1 cellular context compared by ENCODE assay signal in the genomic region with DNA sequence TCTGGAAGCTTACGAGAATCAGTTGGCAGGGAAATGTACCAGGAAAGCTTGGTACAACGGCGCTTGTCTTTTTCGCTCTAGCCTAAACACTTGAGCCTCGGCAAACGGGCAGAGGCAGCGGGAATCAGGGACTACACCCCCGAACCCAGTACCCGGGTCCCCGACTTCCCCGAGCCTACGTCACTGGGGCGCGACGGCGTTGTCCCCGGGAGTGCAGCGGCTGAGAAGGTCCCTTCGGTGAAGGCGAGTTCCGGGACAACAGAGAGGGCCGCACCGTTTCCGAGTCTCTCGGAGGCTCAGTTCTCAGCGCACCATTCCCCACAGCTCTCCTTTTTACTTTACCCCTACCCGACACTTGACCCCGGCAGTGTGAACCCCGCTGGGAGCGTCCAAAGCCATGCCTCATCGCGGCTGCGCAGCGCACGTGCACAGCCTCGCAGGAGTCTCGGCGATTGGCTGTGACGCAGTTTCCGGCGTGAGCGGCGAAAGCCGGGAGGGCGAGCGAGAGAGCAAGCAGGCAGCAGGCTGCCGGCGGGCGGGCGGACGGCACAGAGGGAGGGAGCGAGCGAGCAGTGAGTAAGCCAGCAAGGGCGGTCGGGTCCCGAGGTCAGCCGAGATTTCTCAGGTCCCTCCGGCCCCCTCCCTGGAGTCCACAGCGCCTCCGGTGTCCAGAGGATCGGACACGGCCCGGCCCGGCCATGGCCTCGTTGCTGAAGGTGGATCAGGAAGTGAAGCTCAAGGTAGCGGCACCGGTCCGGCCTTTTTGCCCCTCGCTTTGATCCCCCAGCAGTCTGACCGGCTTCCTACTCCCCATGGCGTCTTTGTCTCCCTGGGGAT.
TF ChIP-seq lines count a peak whose summit lies in the region.

A gene with protein sequence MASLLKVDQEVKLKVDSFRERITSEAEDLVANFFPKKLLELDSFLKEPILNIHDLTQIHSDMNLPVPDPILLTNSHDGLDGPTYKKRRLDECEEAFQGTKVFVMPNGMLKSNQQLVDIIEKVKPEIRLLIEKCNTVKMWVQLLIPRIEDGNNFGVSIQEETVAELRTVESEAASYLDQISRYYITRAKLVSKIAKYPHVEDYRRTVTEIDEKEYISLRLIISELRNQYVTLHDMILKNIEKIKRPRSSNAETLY (plus strand): TSS at position 464 of the 837 bp plus-strand sequence. CDS start 235 bp downstream, at position 699.

TF ChIP-seq in GM12878, 131 proteins besides CTCF, POLR2A, EP300 and RAD21 (continued from another document):
- TF ChIP-seq, protein P1, sequence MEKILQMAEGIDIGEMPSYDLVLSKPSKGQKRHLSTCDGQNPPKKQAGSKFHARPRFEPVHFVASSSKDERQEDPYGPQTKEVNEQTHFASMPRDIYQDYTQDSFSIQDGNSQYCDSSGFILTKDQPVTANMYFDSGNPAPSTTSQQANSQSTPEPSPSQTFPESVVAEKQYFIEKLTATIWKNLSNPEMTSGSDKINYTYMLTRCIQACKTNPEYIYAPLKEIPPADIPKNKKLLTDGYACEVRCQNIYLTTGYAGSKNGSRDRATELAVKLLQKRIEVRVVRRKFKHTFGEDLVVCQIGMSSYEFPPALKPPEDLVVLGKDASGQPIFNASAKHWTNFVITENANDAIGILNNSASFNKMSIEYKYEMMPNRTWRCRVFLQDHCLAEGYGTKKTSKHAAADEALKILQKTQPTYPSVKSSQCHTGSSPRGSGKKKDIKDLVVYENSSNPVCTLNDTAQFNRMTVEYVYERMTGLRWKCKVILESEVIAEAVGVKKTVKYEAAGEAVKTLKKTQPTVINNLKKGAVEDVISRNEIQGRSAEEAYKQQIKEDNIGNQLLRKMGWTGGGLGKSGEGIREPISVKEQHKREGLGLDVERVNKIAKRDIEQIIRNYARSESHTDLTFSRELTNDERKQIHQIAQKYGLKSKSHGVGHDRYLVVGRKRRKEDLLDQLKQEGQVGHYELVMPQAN (conservative IDR thresholded peaks at IDR 0.05), result peak; percentile 98
- no peak for TF ChIP-seq ZBED1 (IDR thresholded peaks at IDR 0.05; ENCODE audit: borderline replicate concordance)
- TF ChIP-seq TCF3 (IDR thresholded peaks at IDR 0.05; ENCODE audit: borderline replicate concordance, insufficient read depth, low read depth, low read length), result 0 out of 2 replicates have a peak, but pooled peaks have one; percentile 16
- TF ChIP-seq NFIC (IDR thresholded peaks at IDR 0.05; ENCODE audit: low read depth, low read length), result no peak
- peak; percentile 75; the same call in 1 of the 2 replicates for TF ChIP-seq TAF1 (IDR thresholded peaks at IDR 0.05; ENCODE audit: borderline replicate concordance, low read depth, low read length)
- TF ChIP-seq, protein P2, sequence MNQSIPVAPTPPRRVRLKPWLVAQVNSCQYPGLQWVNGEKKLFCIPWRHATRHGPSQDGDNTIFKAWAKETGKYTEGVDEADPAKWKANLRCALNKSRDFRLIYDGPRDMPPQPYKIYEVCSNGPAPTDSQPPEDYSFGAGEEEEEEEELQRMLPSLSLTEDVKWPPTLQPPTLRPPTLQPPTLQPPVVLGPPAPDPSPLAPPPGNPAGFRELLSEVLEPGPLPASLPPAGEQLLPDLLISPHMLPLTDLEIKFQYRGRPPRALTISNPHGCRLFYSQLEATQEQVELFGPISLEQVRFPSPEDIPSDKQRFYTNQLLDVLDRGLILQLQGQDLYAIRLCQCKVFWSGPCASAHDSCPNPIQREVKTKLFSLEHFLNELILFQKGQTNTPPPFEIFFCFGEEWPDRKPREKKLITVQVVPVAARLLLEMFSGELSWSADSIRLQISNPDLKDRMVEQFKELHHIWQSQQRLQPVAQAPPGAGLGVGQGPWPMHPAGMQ (IDR thresholded peaks at IDR 0.05; ENCODE audit: borderline replicate concordance), result no peak
- TF ChIP-seq, protein P3, sequence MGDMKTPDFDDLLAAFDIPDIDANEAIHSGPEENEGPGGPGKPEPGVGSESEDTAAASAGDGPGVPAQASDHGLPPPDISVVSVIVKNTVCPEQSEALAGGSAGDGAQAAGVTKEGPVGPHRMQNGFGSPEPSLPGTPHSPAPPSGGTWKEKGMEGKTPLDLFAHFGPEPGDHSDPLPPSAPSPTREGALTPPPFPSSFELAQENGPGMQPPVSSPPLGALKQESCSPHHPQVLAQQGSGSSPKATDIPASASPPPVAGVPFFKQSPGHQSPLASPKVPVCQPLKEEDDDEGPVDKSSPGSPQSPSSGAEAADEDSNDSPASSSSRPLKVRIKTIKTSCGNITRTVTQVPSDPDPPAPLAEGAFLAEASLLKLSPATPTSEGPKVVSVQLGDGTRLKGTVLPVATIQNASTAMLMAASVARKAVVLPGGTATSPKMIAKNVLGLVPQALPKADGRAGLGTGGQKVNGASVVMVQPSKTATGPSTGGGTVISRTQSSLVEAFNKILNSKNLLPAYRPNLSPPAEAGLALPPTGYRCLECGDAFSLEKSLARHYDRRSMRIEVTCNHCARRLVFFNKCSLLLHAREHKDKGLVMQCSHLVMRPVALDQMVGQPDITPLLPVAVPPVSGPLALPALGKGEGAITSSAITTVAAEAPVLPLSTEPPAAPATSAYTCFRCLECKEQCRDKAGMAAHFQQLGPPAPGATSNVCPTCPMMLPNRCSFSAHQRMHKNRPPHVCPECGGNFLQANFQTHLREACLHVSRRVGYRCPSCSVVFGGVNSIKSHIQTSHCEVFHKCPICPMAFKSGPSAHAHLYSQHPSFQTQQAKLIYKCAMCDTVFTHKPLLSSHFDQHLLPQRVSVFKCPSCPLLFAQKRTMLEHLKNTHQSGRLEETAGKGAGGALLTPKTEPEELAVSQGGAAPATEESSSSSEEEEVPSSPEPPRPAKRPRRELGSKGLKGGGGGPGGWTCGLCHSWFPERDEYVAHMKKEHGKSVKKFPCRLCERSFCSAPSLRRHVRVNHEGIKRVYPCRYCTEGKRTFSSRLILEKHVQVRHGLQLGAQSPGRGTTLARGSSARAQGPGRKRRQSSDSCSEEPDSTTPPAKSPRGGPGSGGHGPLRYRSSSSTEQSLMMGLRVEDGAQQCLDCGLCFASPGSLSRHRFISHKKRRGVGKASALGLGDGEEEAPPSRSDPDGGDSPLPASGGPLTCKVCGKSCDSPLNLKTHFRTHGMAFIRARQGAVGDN (IDR thresholded peaks at IDR 0.05), result peak; percentile 77; the same call in 1 of the 2 replicates
- TF ChIP-seq, protein P4, sequence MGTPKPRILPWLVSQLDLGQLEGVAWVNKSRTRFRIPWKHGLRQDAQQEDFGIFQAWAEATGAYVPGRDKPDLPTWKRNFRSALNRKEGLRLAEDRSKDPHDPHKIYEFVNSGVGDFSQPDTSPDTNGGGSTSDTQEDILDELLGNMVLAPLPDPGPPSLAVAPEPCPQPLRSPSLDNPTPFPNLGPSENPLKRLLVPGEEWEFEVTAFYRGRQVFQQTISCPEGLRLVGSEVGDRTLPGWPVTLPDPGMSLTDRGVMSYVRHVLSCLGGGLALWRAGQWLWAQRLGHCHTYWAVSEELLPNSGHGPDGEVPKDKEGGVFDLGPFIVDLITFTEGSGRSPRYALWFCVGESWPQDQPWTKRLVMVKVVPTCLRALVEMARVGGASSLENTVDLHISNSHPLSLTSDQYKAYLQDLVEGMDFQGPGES (IDR thresholded peaks at IDR 0.05), result peak; percentile 17; the same call in 1 of the 2 replicates
- TF ChIP-seq, protein P5, sequence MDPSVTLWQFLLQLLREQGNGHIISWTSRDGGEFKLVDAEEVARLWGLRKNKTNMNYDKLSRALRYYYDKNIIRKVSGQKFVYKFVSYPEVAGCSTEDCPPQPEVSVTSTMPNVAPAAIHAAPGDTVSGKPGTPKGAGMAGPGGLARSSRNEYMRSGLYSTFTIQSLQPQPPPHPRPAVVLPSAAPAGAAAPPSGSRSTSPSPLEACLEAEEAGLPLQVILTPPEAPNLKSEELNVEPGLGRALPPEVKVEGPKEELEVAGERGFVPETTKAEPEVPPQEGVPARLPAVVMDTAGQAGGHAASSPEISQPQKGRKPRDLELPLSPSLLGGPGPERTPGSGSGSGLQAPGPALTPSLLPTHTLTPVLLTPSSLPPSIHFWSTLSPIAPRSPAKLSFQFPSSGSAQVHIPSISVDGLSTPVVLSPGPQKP (IDR thresholded peaks at IDR 0.05; ENCODE audit: low read depth, low read length), result 0 out of 2 replicates have a peak, but pooled peaks have one; percentile 16
- TF ChIP-seq BMI1 (IDR thresholded peaks at IDR 0.05; ENCODE audit: borderline replicate concordance), result no peak
- TF ChIP-seq RBBP5 (conservative IDR thresholded peaks at IDR 0.05), result 0 out of 2 replicates have a peak, but pooled peaks have one; percentile 27
- TF ChIP-seq HDAC2 (IDR thresholded peaks at IDR 0.05), result 0 out of 2 replicates have a peak, but pooled peaks have one; percentile 31
- no peak for TF ChIP-seq ETV6 (conservative IDR thresholded peaks at IDR 0.05 in 1 of 2, IDR thresholded peaks at IDR 0.05 in 1 of 2; ENCODE audit: borderline replicate concordance in 1 of 2, low read depth in 1 of 2)
- TF ChIP-seq EGR1 (IDR thresholded peaks at IDR 0.05; ENCODE audit: borderline replicate concordance in 1 of 2, low read depth in 2 of 2, low read length in 2 of 2), result peak in 1 of 2 experiments; percentile 38; a peak in 1 of 3 replicates
- TF ChIP-seq, protein P6, sequence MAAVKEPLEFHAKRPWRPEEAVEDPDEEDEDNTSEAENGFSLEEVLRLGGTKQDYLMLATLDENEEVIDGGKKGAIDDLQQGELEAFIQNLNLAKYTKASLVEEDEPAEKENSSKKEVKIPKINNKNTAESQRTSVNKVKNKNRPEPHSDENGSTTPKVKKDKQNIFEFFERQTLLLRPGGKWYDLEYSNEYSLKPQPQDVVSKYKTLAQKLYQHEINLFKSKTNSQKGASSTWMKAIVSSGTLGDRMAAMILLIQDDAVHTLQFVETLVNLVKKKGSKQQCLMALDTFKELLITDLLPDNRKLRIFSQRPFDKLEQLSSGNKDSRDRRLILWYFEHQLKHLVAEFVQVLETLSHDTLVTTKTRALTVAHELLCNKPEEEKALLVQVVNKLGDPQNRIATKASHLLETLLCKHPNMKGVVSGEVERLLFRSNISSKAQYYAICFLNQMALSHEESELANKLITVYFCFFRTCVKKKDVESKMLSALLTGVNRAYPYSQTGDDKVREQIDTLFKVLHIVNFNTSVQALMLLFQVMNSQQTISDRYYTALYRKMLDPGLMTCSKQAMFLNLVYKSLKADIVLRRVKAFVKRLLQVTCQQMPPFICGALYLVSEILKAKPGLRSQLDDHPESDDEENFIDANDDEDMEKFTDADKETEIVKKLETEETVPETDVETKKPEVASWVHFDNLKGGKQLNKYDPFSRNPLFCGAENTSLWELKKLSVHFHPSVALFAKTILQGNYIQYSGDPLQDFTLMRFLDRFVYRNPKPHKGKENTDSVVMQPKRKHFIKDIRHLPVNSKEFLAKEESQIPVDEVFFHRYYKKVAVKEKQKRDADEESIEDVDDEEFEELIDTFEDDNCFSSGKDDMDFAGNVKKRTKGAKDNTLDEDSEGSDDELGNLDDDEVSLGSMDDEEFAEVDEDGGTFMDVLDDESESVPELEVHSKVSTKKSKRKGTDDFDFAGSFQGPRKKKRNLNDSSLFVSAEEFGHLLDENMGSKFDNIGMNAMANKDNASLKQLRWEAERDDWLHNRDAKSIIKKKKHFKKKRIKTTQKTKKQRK (IDR thresholded peaks at IDR 0.05; ENCODE audit: low read depth, low read length), result no peak
